ENCODE assay signal across 8 cellular contexts in genomic region chr11:9765320-9766101, GRCh38.
A peak's percentile ranks its signal among the peaks of the same experiment; 100 is the strongest.
DNase-seq lines count a peak whose midpoint lies in the region; ATAC-seq, FAIRE-seq and TF ChIP-seq lines count a peak whose summit lies in the region.

No MANE protein-coding gene starts in this region.

- H3K27ac Mint-ChIP-seq in naive thymus-derived CD8-positive, alpha-beta T cell = peak overlapping the region in 1 of 10 donors; percentile 20

- ATAC-seq in gastrocnemius medialis = peak; percentile 57 to 78
- no peak for ATAC-seq in naive thymus-derived CD8-positive, alpha-beta T cell

- TF ChIP-seq CTCF in fibroblast of the aortic adventitia (IDR thresholded peaks at IDR 0.05; ENCODE audit: insufficient read depth, low read length) = no peak
- TF ChIP-seq CTCF in gastrocnemius medialis (IDR thresholded peaks at IDR 0.05 in 4 of 5, conservative IDR thresholded peaks at IDR 0.05 in 1 of 5) = no peak
- TF ChIP-seq CTCF in prostate gland (IDR thresholded peaks at IDR 0.05) = no peak

- H3K9me3 Mint-ChIP-seq in naive thymus-derived CD8-positive, alpha-beta T cell = no peaks in the 10 kb centered on the region

- POLR2A ChIA-PET in naive thymus-derived CD8-positive, alpha-beta T cell (lab: Charles Lee) = no interaction called here

- peaks cover 0 to 5% (median 0%) of the 10 kb centered on the region in 4 donors for H3K4me1 Mint-ChIP-seq in naive thymus-derived CD8-positive, alpha-beta T cell

- H3K4me3 ChIP-seq in fibroblast of the aortic adventitia (ENCODE audit: low read depth, low read length) (no peak overlapping the region), gastrocnemius medialis (no peak overlapping the region), prostate gland (no peak overlapping the region)

- in situ Hi-C loops in gastrocnemius medialis (cut with MboI; ENCODE audit: low sequenced_read_pairs in 4 of 4) = loop anchor here (10.0 to 25.0 kb wide), 5 partner anchors 199 to 972 kb away; partner anchors contain the start of gene ADM (in 1 of the 4)

- no peaks in the 10 kb centered on the region for H3K36me3 ChIP-seq in gastrocnemius medialis
- no peaks in the 10 kb centered on the region for H3K36me3 ChIP-seq in prostate gland

- H3K27ac ChIP-seq in gastrocnemius medialis = peak overlapping the region; percentile 42 to 73 (median 59)
- no peak overlapping the region for H3K27ac ChIP-seq in prostate gland

- no peak for TF ChIP-seq POLR2A in GM12892 (IDR thresholded peaks at IDR 0.05; ENCODE audit: low read depth, low read length)
- no peak for TF ChIP-seq POLR2A in gastrocnemius medialis (IDR thresholded peaks at IDR 0.05)
- no peak for TF ChIP-seq POLR2A in prostate gland (IDR thresholded peaks at IDR 0.05)

- H3K27me3 ChIP-seq in gastrocnemius medialis (no peaks in the 10 kb centered on the region), prostate gland (replicated peaks; ENCODE audit: insufficient read depth) (no peaks in the 10 kb centered on the region)

- 67% methylated on average over 5 of the region's 5 CpGs for WGBS in prostate gland

- H3K4me3 Mint-ChIP-seq in naive thymus-derived CD8-positive, alpha-beta T cell = no peak overlapping the region

- H3K4me1 ChIP-seq in gastrocnemius medialis = peaks cover 8 to 12% of the 10 kb centered on the region in 2 donors
- no peaks in the 10 kb centered on the region for H3K4me1 ChIP-seq in prostate gland (replicated peaks)

- peak; percentile 92 for FAIRE-seq in GM12892 (lab: Jason Lieb, UNC)

- DNase-seq in GM12892 (ENCODE audit: insufficient read length) (no peak), NCI-H510A treated with DMSO at 0.1 percent for 48 hours (lab: John Stamatoyannopoulos, UW) (peak; percentile 35), fibroblast of the aortic adventitia (ENCODE audit: low read depth) (peak; percentile 92), gastrocnemius medialis (peak; percentile 45 to 70), prostate gland (ENCODE audit: low spot score) (no peak), hypothalamus (lab: John Stamatoyannopoulos, UW) (no peak)
- no peak for DNase-seq in naive thymus-derived CD8-positive, alpha-beta T cell
- DNase-seq in stimulated activated CD4-positive, alpha-beta T cell treated with anti-CD3 and anti-CD28 coated beads, Interleukin-4, amount 100 ng/mL, for 1 hour = no peak

- H3K27me3 Mint-ChIP-seq in naive thymus-derived CD8-positive, alpha-beta T cell = no peaks in the 10 kb centered on the region

- H3K36me3 Mint-ChIP-seq in naive thymus-derived CD8-positive, alpha-beta T cell = peaks cover 0 to 2% (median 0%) of the 10 kb centered on the region in 3 donors

- intact Hi-C loops in gastrocnemius medialis (cut with DNase I; ENCODE audit: low total_unique reads) = no loop called here
- intact Hi-C loops in prostate gland (cut with DNase I) = no loop called here

- no peaks in the 10 kb centered on the region for H3K9me3 ChIP-seq in gastrocnemius medialis
- H3K9me3 ChIP-seq in prostate gland = no peaks in the 10 kb centered on the region

Comparison
In these comparisons a context has a peak if more than half of its experiments do, and no peak if none do; other contexts are left out.
1. DNase-seq: peak in NCI-H510A treated with DMSO at 0.1 percent for 48 hours (single experiment), fibroblast of the aortic adventitia (single experiment) and gastrocnemius medialis (2 of 2); none in GM12892 (single experiment), naive thymus-derived CD8-positive, alpha-beta T cell (0 of 10), prostate gland (single experiment), stimulated activated CD4-positive, alpha-beta T cell treated with anti-CD3 and anti-CD28 coated beads, Interleukin-4, amount 100 ng/mL, for 1 hour (single experiment) and hypothalamus (0 of 51).
2. ATAC-seq: peak in gastrocnemius medialis (2 of 2); none in naive thymus-derived CD8-positive, alpha-beta T cell (0 of 2).
3. H3K27ac ChIP-seq: peak in gastrocnemius medialis (4 of 4); none in prostate gland (0 of 2).